1 cellular context compared by ENCODE assay signal in genomic region chr6:42335896-42336295, GRCh38.
TF ChIP-seq lines count a peak whose summit lies in the region.

No MANE protein-coding gene starts in this region.

TF ChIP-seq in IMR-90, 13 proteins besides CTCF, POLR2A, EP300 and RAD21 (continued from another document):
- TF ChIP-seq FOS (IDR thresholded peaks at IDR 0.05; ENCODE audit: low read depth, low read length) = no peak
- TF ChIP-seq NFE2L2 (IDR thresholded peaks at IDR 0.05; ENCODE audit: low read depth, low read length) = no peak
